ENCODE assay signal across 1 cellular context in genomic region chr7:32163911-32164310, GRCh38.
TF ChIP-seq lines count a peak whose summit lies in the region.

No MANE protein-coding gene starts in this region.

TF ChIP-seq in WTC11, 78 proteins besides CTCF, POLR2A, EP300 and RAD21 (continued from another document):
- TF ChIP-seq KAT7 (CRISPR knock-in tag; IDR thresholded peaks at IDR 0.05; ENCODE audit: borderline replicate concordance) (no peak), TCF7 (CRISPR knock-in tag; IDR thresholded peaks at IDR 0.05; ENCODE audit: low read depth) (no peak), FOXP4 (CRISPR knock-in tag; IDR thresholded peaks at IDR 0.05) (no peak), ATF6 (CRISPR knock-in tag; IDR thresholded peaks at IDR 0.05) (no peak), HMGA2 (CRISPR knock-in tag; IDR thresholded peaks at IDR 0.05) (no peak), NFATC4 (CRISPR knock-in tag; IDR thresholded peaks at IDR 0.05) (no peak), ZNF281 (CRISPR knock-in tag; IDR thresholded peaks at IDR 0.05) (no peak), TEAD1 (CRISPR knock-in tag; IDR thresholded peaks at IDR 0.05) (no peak)
TF ChIP-seq in WTC11: peak in this region for 0.
